Comparison of ENCODE assay signal across 9 cellular contexts in genomic region chr3:156151824-156152428, GRCh38. TPM values are rescaled to one million over a fixed set of nuclear protein-coding genes. Genes with fewer than 3 reads are reported as not detected.
DNase-seq lines count a peak whose midpoint lies in the region; ATAC-seq and TF ChIP-seq lines count a peak whose summit lies in the region.
"Had no signal": no experiment of that assay in that cellular context is flagged by ENCODE, and none has a peak within 500 bp of the region (broad histone marks: within the 10 kb centered on the region; RNA-seq: fewer than 3 reads in every experiment).

No MANE protein-coding gene starts in this region.

- H3K9me3 ChIP-seq in Caco-2 (no peaks in the 10 kb centered on the region), gastrocnemius medialis (no peaks in the 10 kb centered on the region)

- intact Hi-C loops in Caco-2 (cut with micrococcal nuclease; ENCODE audit: unreplicated experiment) (loop anchor here (1.0 to 2.0 kb wide), 4 partner anchors 230 to 1049 kb away; no protein-coding TSS in a partner anchor), gastrocnemius medialis (cut with DNase I; ENCODE audit: low total_unique reads) (loop anchor here (2.0 to 10.0 kb wide), 4 partner anchors 299 to 929 kb away; partner anchors contain the start of gene TIPARP)

- no peak overlapping the region for H3K27ac Mint-ChIP-seq in Caco-2 (ENCODE audit: unreplicated experiment)

- CTCF ChIA-PET in Caco-2 (lab: Charles Lee) = interaction anchor here (0.6 to 1.7 kb wide), 6 partner anchors 22 to 383 kb away, joined by 5 to 9 read pairs (median 6); no protein-coding TSS in a partner anchor

- H3K27ac ChIP-seq in gastrocnemius medialis = no peak overlapping the region

- peak; percentile 65 to 66 for DNase-seq in Caco-2
- peak; percentile 68 for DNase-seq in NAMALWA (ENCODE audit: low spot score)
- peak; percentile 60 for DNase-seq in amniotic epithelial cell (ENCODE audit: low read depth)
- DNase-seq in hepatic stellate cell (ENCODE audit: low spot score) = peak; percentile 49
- DNase-seq in gastrocnemius medialis = peak in 1 of 2 donors; percentile 28
- DNase-seq in middle frontal gyrus (ENCODE audit: extremely low spot score, low spot score) = no peak

- no TSS peak for BruUV-seq in Caco-2 (replicated peaks; lab: Mats Ljungman, UMichigan)

- TF ChIP-seq CTCF in Caco-2 (IDR thresholded peaks at IDR 0.05; ENCODE audit: insufficient read depth in 1 of 2, low read depth in 1 of 2, low read length in 1 of 2, severe bottlenecking in 1 of 2, unreplicated experiment in 1 of 2) = peak; percentile 66 to 84
- peak in 4 of 5 experiments; percentile 31 to 57 (median 46) for TF ChIP-seq CTCF in gastrocnemius medialis (IDR thresholded peaks at IDR 0.05 in 4 of 5, conservative IDR thresholded peaks at IDR 0.05 in 1 of 5)

- TF ChIP-seq POLR2A in gastrocnemius medialis (IDR thresholded peaks at IDR 0.05) = no peak

- no peaks in the 10 kb centered on the region for H3K27me3 ChIP-seq in Caco-2 (replicated peaks; ENCODE audit: control insufficient read depth, insufficient read depth, low read length)
- H3K27me3 ChIP-seq in gastrocnemius medialis = no peaks in the 10 kb centered on the region

- H3K27me3 Mint-ChIP-seq in Caco-2 (ENCODE audit: insufficient read depth, unreplicated experiment) = no peaks in the 10 kb centered on the region

- H3K4me3 Mint-ChIP-seq in Caco-2 (ENCODE audit: unreplicated experiment) = no peak overlapping the region

- in situ Hi-C loops in gastrocnemius medialis (cut with MboI; ENCODE audit: low sequenced_read_pairs in 4 of 4) = loop anchor here in 3 of 4 donors (10.0 to 25.0 kb wide), 3 partner anchors 353 to 935 kb away; no protein-coding TSS in a partner anchor

- peaks cover 8% of the 10 kb centered on the region for H3K4me1 Mint-ChIP-seq in Caco-2 (ENCODE audit: low read depth, unreplicated experiment)

- no peaks in the 10 kb centered on the region for H3K36me3 Mint-ChIP-seq in Caco-2 (ENCODE audit: insufficient read depth, unreplicated experiment)

- no peak overlapping the region for H3K4me3 ChIP-seq in Caco-2 (ENCODE audit: low read depth, low read length)
- no peak overlapping the region for H3K4me3 ChIP-seq in gastrocnemius medialis

- H3K36me3 ChIP-seq in Caco-2 (ENCODE audit: control insufficient read depth, insufficient read depth, low read length) (no peaks in the 10 kb centered on the region), gastrocnemius medialis (no peaks in the 10 kb centered on the region)

- peaks cover 19% of the 10 kb centered on the region for H3K9me3 Mint-ChIP-seq in Caco-2 (ENCODE audit: unreplicated experiment)

- POLR2A ChIA-PET in Caco-2 (lab: Charles Lee) = interaction anchor here (1.0 kb wide), 1 partner anchor 383 kb away, joined by 3 read pairs; no protein-coding TSS in a partner anchor

- ATAC-seq in GM21619 (IDR thresholded peaks at IDR 0.05; ENCODE audit: unreplicated experiment) = peak; percentile 52
- ATAC-seq in SK-N-SH treated with all-trans-retinoic acid at 6 μM for 48 hours = peak; percentile 92
- no peak for ATAC-seq in gastrocnemius medialis

- H3K4me1 ChIP-seq in Caco-2 (no peaks in the 10 kb centered on the region), gastrocnemius medialis (peaks cover 9 to 20% of the 10 kb centered on the region in 2 donors)

TF ChIP-seq in SK-N-SH treated with all-trans-retinoic acid at 6 μM for 48 hours, 23 proteins besides CTCF, POLR2A, EP300 and RAD21:
- TF ChIP-seq CSDC2 (CRISPR knock-in tag; IDR thresholded peaks at IDR 0.05) = no peak
- no peak for TF ChIP-seq ZNF8 (CRISPR knock-in tag; IDR thresholded peaks at IDR 0.05)
- no peak for TF ChIP-seq RARB (CRISPR knock-in tag; IDR thresholded peaks at IDR 0.05)
- no peak for TF ChIP-seq GLIS3 (CRISPR knock-in tag; IDR thresholded peaks at IDR 0.05)
- TF ChIP-seq ZFP3 (CRISPR knock-in tag; IDR thresholded peaks at IDR 0.05) = 0 out of 2 replicates have a peak, but pooled peaks have one; percentile 19
- no peak for TF ChIP-seq TOX (CRISPR knock-in tag; IDR thresholded peaks at IDR 0.05; ENCODE audit: borderline replicate concordance)
- TF ChIP-seq OSR1 (CRISPR knock-in tag; IDR thresholded peaks at IDR 0.05) = no peak
- no peak for TF ChIP-seq ESRRG (CRISPR knock-in tag; IDR thresholded peaks at IDR 0.05)

RNA-seq across cellular contexts. Expression of gene KCNAB1, which starts 31.5 kb away (rescaled TPM):
- 0.14 and 0.44 TPM in 2 replicates for total RNA-seq in Caco-2 (2022)
- 1 to 10 TPM in 3 of 4 donors, under 1 TPM in 1; 0.46 to 3.6 (median 1.9) TPM for total RNA-seq in gastrocnemius medialis
- total RNA-seq: T-helper 2 cell treated with Interferon-gamma antibody and Interleukin-4, amounts not matched to agents 100 ng/mL and 5 ng/mL, for 36 hours had no signal

Comparison
In these comparisons a context has a peak if more than half of its experiments do, and no peak if none do; other contexts are left out.
1. ATAC-seq: peak in GM21619 (single experiment) and SK-N-SH treated with all-trans-retinoic acid at 6 μM for 48 hours (single experiment); none in gastrocnemius medialis (0 of 2).